ENCODE assay signal across 16 cellular contexts in the genomic region with DNA sequence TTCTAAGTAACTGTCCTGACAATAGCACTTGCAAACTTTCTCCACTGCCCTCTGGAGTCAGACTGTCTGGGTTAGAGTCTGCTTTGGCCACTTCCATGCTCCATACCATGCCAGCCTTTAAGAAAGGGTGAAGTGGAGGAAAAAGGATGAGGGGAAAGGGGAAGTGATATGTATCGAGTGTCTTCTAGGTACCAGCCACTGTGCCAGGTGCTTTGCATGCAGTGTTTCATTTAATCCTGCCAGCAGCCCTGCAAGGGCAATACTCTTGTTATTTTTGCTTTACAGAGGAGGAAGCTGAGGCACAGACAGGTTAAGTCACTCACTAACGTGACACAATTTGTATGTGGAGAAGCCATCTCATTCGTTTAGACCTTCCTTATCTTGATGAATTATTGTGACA. TPM values are rescaled to one million over a fixed set of nuclear protein-coding genes. Genes with fewer than 3 reads are reported as not detected.
DNase-seq lines count a peak whose midpoint lies in the region; ATAC-seq, FAIRE-seq and TF ChIP-seq lines count a peak whose summit lies in the region.
"Had no signal": no experiment of that assay in that cellular context is flagged by ENCODE, and none has a peak within 500 bp of the region (broad histone marks: within the 10 kb centered on the region; RNA-seq: fewer than 3 reads in every experiment).

No MANE protein-coding gene starts in this region.

- CTCF ChIA-PET in GM12878 (lab: Yijun Ruan, JAX) = interaction anchor here (0.6 to 23.1 kb wide), 8 partner anchors 9 to 300 kb away, joined by 3 to 792 read pairs (median 5); no protein-coding TSS in a partner anchor

- H3K36me3 ChIP-seq in GM12878 (ENCODE audit: control insufficient read depth in 2 of 2, insufficient read depth in 2 of 2, low read length in 1 of 2) = no peaks in the 10 kb centered on the region
- no peaks in the 10 kb centered on the region for H3K36me3 ChIP-seq in suprapubic skin
- H3K36me3 ChIP-seq: pancreas, Peyer's patch had no signal

- no peak for FAIRE-seq in GM12878 (lab: Jason Lieb, UNC)
- no peak for FAIRE-seq in D721Med (lab: Jason Lieb, UNC)
- FAIRE-seq: HepG2, pancreas had no signal

- H3K9me3 ChIP-seq in GM12878 (replicated peaks; ENCODE audit: control insufficient read depth, insufficient read depth, low read length) (no peaks in the 10 kb centered on the region), suprapubic skin (no peaks in the 10 kb centered on the region)
- H3K9me3 ChIP-seq: pancreas, Peyer's patch had no signal

- H3K27ac ChIP-seq in GM12878 (ENCODE audit: control insufficient read depth, insufficient read depth) (no peak overlapping the region), suprapubic skin (no peak overlapping the region)
- H3K27ac ChIP-seq: pancreas, Peyer's patch had no signal

- no peak for TF ChIP-seq POLR2A in GM12878 (IDR thresholded peaks at IDR 0.05; ENCODE audit: low read depth, low read length)
- TF ChIP-seq POLR2A in suprapubic skin (IDR thresholded peaks at IDR 0.05) = no peak

- H3K4me1 ChIP-seq in GM12878 (ENCODE audit: control insufficient read depth, insufficient read depth, low read length) (peaks cover 5% of the 10 kb centered on the region), suprapubic skin (no peaks in the 10 kb centered on the region)
- H3K4me1 ChIP-seq: pancreas, Peyer's patch had no signal

- SMC1A ChIA-PET in GM12878 (lab: Charles Lee; ENCODE audit: uncharacterized antibody, unreplicated experiment) = interaction anchor here (1.0 to 18.9 kb wide), 4 partner anchors 10 to 434 kb away, joined by 3 to 289 read pairs (median 4); no protein-coding TSS in a partner anchor

- no TSS peak for BruUV-seq in GM12878 (replicated peaks; lab: Mats Ljungman, UMichigan)

- ATAC-seq in GM18858 (IDR thresholded peaks at IDR 0.05; ENCODE audit: unreplicated experiment) (peak; percentile 16), GM21717 (IDR thresholded peaks at IDR 0.05; ENCODE audit: unreplicated experiment) (peak; percentile 32), HG03139 (IDR thresholded peaks at IDR 0.05; ENCODE audit: unreplicated experiment) (peak; percentile 24), GM12878 (peak; percentile 44)
- ATAC-seq: activated naive CD8-positive, alpha-beta T cell treated with anti-CD3 and anti-CD28 coated beads, Interleukin-2, amount 50 U/mL, for 24 hours; HepG2; pancreas had no signal

- H3K9ac ChIP-seq in GM12878 (ENCODE audit: control insufficient read depth, insufficient read depth, low read length) = no peak overlapping the region

- in situ Hi-C loops in GM12878 (cut with MboI) = no loop called here

- RAD21 ChIA-PET in GM12878 (lab: Charles Lee; ENCODE audit: unreplicated experiment) = interaction anchor here (0.6 to 9.3 kb wide), 4 partner anchors 10 to 268 kb away, joined by 3 to 130 read pairs (median 6); no protein-coding TSS in a partner anchor

- DNase-seq in GM12878 (ENCODE audit: low read depth, low spot score) (no peak), D721Med (ENCODE audit: insufficient read length, low spot score) (no peak), GM19240 (ENCODE audit: insufficient read length, low spot score) (no peak), suprapubic skin (ENCODE audit: low spot score in 2 of 2) (no peak), H4 (ENCODE audit: low spot score) (no peak)
- DNase-seq: activated naive CD8-positive, alpha-beta T cell treated with anti-CD3 and anti-CD28 coated beads, Interleukin-2, amount 50 U/mL, for 24 hours; NCI-H2171; pancreas; Peyer's patch; stimulated activated CD4-positive, alpha-beta T cell treated with anti-CD3 and anti-CD28 coated beads, Interleukin-2, amount 100 ng/mL, for 24 hours; T1000 had no signal

- TF ChIP-seq CTCF in GM12878 (IDR thresholded peaks at IDR 0.05 in 2 of 3, conservative IDR thresholded peaks at IDR 0.05 in 1 of 3; ENCODE audit: control insufficient read depth in 2 of 3, extremely low read depth in 1 of 3, insufficient read depth in 1 of 3, low read depth in 3 of 3, low read length in 3 of 3) = no peak
- no peak for TF ChIP-seq CTCF in D721Med (IDR thresholded peaks at IDR 0.05; ENCODE audit: insufficient read depth, missing control alignments)
- TF ChIP-seq CTCF in suprapubic skin (IDR thresholded peaks at IDR 0.05) = no peak

- H3K4me3 ChIP-seq in GM12878 (no peak overlapping the region), suprapubic skin (no peak overlapping the region)
- H3K4me3 ChIP-seq: pancreas, Peyer's patch had no signal

- no peaks in the 10 kb centered on the region for H3K79me2 ChIP-seq in GM12878 (ENCODE audit: control insufficient read depth, insufficient read depth, low read length)

- no peaks in the 10 kb centered on the region for H4K20me1 ChIP-seq in GM12878 (ENCODE audit: control insufficient read depth, insufficient read depth)

- H3K4me2 ChIP-seq in GM12878 (ENCODE audit: control insufficient read depth, insufficient read depth) = peak overlapping the region; percentile 49; the same call in 1 of the 2 replicates

- H2AFZ ChIP-seq in GM12878 (ENCODE audit: control insufficient read depth, low read depth, low read length) = no peak overlapping the region

- intact Hi-C loops in GM12878 (cut with micrococcal nuclease; ENCODE audit: unreplicated experiment) = loop anchor here (5.0 kb wide), 1 partner anchor 97 kb away; a partner anchor contains a TSS

- POLR2A ChIA-PET in GM12878 (lab: Charles Lee) = interaction anchor here (0.6 kb wide), 1 partner anchor 28 kb away, joined by 4 read pairs; no protein-coding TSS in a partner anchor

- no peak for TF ChIP-seq EP300 in GM12878 (IDR thresholded peaks at IDR 0.05; ENCODE audit: borderline replicate concordance in 1 of 2, control insufficient read depth in 1 of 2, low read depth in 2 of 2, low read length in 2 of 2)
- TF ChIP-seq EP300 in suprapubic skin (IDR thresholded peaks at IDR 0.05) = no peak

- H3K27me3 ChIP-seq in GM12878 (replicated peaks in 1 of 2; ENCODE audit: control insufficient read depth in 2 of 2, insufficient read depth in 2 of 2, low read length in 1 of 2) = no peaks in the 10 kb centered on the region
- no peaks in the 10 kb centered on the region for H3K27me3 ChIP-seq in suprapubic skin
- H3K27me3 ChIP-seq: pancreas, Peyer's patch had no signal

- TF ChIP-seq RAD21 in GM12878 (IDR thresholded peaks at IDR 0.05; ENCODE audit: insufficient read depth, low read depth, low read length) = no peak

- 0% methylated on average over 3 of the region's 3 CpGs for WGBS in GM12878 (ENCODE audit: insufficient coverage, insufficient replicate concordance, low lambda C conversion rate, missing lambda C conversion rate)
- WGBS in suprapubic skin = 56% methylated on average over 3 of the region's 3 CpGs

TF ChIP-seq in GM12878, 131 proteins besides CTCF, POLR2A, EP300 and RAD21 (continues in another document):
- TF ChIP-seq, protein P1, sequence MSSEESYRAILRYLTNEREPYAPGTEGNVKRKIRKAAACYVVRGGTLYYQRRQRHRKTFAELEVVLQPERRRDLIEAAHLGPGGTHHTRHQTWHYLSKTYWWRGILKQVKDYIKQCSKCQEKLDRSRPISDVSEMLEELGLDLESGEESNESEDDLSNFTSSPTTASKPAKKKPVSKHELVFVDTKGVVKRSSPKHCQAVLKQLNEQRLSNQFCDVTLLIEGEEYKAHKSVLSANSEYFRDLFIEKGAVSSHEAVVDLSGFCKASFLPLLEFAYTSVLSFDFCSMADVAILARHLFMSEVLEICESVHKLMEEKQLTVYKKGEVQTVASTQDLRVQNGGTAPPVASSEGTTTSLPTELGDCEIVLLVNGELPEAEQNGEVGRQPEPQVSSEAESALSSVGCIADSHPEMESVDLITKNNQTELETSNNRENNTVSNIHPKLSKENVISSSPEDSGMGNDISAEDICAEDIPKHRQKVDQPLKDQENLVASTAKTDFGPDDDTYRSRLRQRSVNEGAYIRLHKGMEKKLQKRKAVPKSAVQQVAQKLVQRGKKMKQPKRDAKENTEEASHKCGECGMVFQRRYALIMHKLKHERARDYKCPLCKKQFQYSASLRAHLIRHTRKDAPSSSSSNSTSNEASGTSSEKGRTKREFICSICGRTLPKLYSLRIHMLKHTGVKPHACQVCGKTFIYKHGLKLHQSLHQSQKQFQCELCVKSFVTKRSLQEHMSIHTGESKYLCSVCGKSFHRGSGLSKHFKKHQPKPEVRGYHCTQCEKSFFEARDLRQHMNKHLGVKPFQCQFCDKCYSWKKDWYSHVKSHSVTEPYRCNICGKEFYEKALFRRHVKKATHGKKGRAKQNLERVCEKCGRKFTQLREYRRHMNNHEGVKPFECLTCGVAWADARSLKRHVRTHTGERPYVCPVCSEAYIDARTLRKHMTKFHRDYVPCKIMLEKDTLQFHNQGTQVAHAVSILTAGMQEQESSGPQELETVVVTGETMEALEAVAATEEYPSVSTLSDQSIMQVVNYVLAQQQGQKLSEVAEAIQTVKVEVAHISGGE (CRISPR knock-in tag; IDR thresholded peaks at IDR 0.05) = no peak
- TF ChIP-seq RELA (IDR thresholded peaks at IDR 0.05; ENCODE audit: borderline replicate concordance, partially characterized antibody) (no peak), NFYA (IDR thresholded peaks at IDR 0.05; ENCODE audit: borderline replicate concordance, low read depth, low read length) (no peak)

RNA-seq across cellular contexts. Expression of a gene that starts 55.6 kb away (rescaled TPM):
- total RNA-seq in GM12878 (2013; cell fraction: nucleolus; rRNA removed) = 0.15 TPM in 1 of 2 replicates, not detected in the other
- total RNA-seq in GM12878 (2014; rRNA removed) = 0.11 and 0.23 TPM in 2 replicates
- total RNA-seq in GM12878 (2014; rRNA removed; fragmentation: Illumina TruSeq; extraction: Trizol) = 0.09 and 0.23 TPM in 2 replicates
- total RNA-seq in GM12878 (2021) = 0.19 and 0.21 TPM in 2 replicates
- 0.38 TPM for polyA plus RNA-seq in GM12878 (2011; ENCODE audit: low read depth)
- 0.05 TPM in 1 of 2 replicates, not detected in the other for polyA plus RNA-seq in GM12878 (2011; rRNA removed)
- 0.08 and 0.09 TPM in 2 replicates for polyA plus RNA-seq in GM12878 (2011; cell fraction: cytosol; rRNA removed)
- 0.06 and 0.12 TPM in 2 replicates for polyA plus RNA-seq in GM12878 (2011; cell fraction: nucleus; rRNA removed)
- 0.27 and 0.44 TPM in 2 replicates for polyA plus RNA-seq in GM12878 (2012)
- 0.25 and 0.26 TPM in 2 replicates for polyA plus RNA-seq in GM12878 (2014; fragmentation: Illumina TruSeq; extraction: Trizol)
- under 1 TPM; 0.05 to 0.07 TPM for polyA plus RNA-seq in GM12878 (2014; fragmentation: Nextera tagmentation; extraction: Ambion mirVana)
- 0.05 and 0.13 TPM in 2 replicates for polyA plus RNA-seq in GM12878 (2014; rRNA removed)
- 1 to 10 TPM in 1 of 2 experiments, under 1 TPM in 1; 0.24 to 1.2 TPM for polyA plus RNA-seq in GM12878 (2016; fragmentation: Nextera tagmentation; extraction: Ambion mirVana)
- 0.05 and 0.07 TPM in 2 replicates for polyA minus RNA-seq in GM12878 (2011; rRNA and poly(A)+ RNA removed)
- polyA minus RNA-seq in GM12878 (2011; cell fraction: cytosol; rRNA and poly(A)+ RNA removed) = not detected in 2 replicates
- polyA minus RNA-seq in GM12878 (2011; cell fraction: nucleus; rRNA and poly(A)+ RNA removed) = not detected in 2 replicates
- total RNA-seq in suprapubic skin = under 1 TPM in 1 of 4 donors, not detected in 3; 0.16 TPM
- 0.04 and 0.15 TPM in 2 replicates for total RNA-seq in H4 (2014; rRNA removed; shearing (Covaris generic))
- total RNA-seq: activated CD8-positive, alpha-beta memory T cell treated with anti-CD3 and anti-CD28 coated beads for 36 hours; Peyer's patch had no signal
